ENCODE assay signal across 8 cellular contexts in the genomic region with DNA sequence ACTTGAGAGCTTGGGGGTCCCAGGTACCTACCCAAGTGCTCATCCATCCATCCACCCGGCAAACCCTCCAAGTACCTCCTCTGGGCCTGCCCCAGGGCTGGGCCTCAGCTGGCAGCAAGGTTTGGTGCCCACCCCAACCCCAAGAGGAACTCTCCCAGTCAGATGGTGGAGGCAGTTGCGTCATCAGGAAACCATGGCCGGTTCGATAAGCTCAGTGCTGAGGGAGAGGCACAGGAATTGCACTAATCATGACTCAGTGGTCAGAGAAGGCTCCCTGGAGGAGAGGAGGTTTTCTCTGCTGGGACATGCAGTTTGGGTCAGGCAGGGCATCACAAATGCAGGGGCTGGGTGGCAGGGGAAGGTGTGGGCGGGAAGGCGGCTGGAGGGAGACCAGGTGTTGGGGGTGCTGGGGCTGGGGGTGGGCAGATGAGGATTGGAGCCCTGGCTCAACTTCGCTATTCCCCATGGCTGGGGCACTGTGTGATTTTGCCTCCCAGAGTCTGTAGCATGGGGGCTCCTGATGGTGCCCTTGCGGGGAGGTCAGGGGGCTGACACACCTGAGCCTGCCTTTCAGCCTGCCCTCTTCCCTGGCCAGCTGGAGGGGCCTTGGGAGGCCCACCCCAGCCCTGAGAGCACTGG. TPM values are rescaled to one million over a fixed set of nuclear protein-coding genes. Genes with fewer than 3 reads are reported as not detected.
DNase-seq lines count a peak whose midpoint lies in the region; ATAC-seq and TF ChIP-seq lines count a peak whose summit lies in the region.

No MANE protein-coding gene starts in this region.

- H3K27ac ChIP-seq in HCT116 (ENCODE audit: low read depth, low read length) (no peak overlapping the region), SU-DHL-6 (ENCODE audit: low read depth, low read length) (peak overlapping the region; percentile 56), sigmoid colon (peak overlapping the region; percentile 17 to 46 (median 38))

- H3K4me1 ChIP-seq in HCT116 (ENCODE audit: control insufficient read depth in 1 of 2, insufficient read depth in 2 of 2, low read length in 2 of 2) (peaks cover 0 to 22% of the 10 kb centered on the region in 2 experiments; a peak in 1 of 4 replicates), sigmoid colon (peaks cover 0 to 63% (median 37%) of the 10 kb centered on the region in 4 donors)

- TF ChIP-seq POLR2A in HCT116 (IDR thresholded peaks at IDR 0.05; ENCODE audit: borderline replicate concordance, extremely low read depth, insufficient read depth, insufficient read length), result no peak
- no peak for TF ChIP-seq POLR2A in sigmoid colon (IDR thresholded peaks at IDR 0.05)

- no peak for ATAC-seq in HCT116
- ATAC-seq in GM21360 (IDR thresholded peaks at IDR 0.05; ENCODE audit: unreplicated experiment), result no peak

- no peaks in the 10 kb centered on the region for H3K9me2 ChIP-seq in HCT116 (ENCODE audit: insufficient read depth)
- no peaks in the 10 kb centered on the region for H3K9me2 ChIP-seq in SU-DHL-6 (replicated peaks; ENCODE audit: insufficient read depth, low read length)

- POLR2A ChIA-PET in HCT116 (lab: Charles Lee), result interaction anchor here (1.3 kb wide), 1 partner anchor 28 kb away, joined by 4 read pairs; no protein-coding TSS in a partner anchor

- intact Hi-C loops in HCT116 (cut with micrococcal nuclease), result no loop called here
- intact Hi-C loops in sigmoid colon (cut with DNase I), result no loop called here

- H3K4me3 ChIP-seq in HCT116 (replicated peaks in 1 of 2; ENCODE audit: low read depth in 1 of 2, low read length in 2 of 2) (no peak overlapping the region), SU-DHL-6 (ENCODE audit: insufficient read depth, low read length, poor library complexity, severe bottlenecking) (no peak overlapping the region), fibroblast of mammary gland (ENCODE audit: control insufficient read depth, low read depth, low read length) (no peak overlapping the region), sigmoid colon (no peak overlapping the region)

- BruUV-seq in HCT116 (replicated peaks; lab: Mats Ljungman, UMichigan), result no TSS peak

- H2AFZ ChIP-seq in HCT116 (ENCODE audit: low read depth, low read length, poor library complexity, severe bottlenecking) (no peak overlapping the region), SU-DHL-6 (ENCODE audit: low read depth, low read length, severe bottlenecking) (no peak overlapping the region)

- 60 to 69% methylated on average over 8 of the region's 8 CpGs for WGBS in sigmoid colon, 2 donors

- H3K79me2 ChIP-seq in HCT116 (ENCODE audit: insufficient read depth, low read length) (no peaks in the 10 kb centered on the region; the same call in 1 of the 2 replicates), SU-DHL-6 (ENCODE audit: insufficient read depth, low read length) (peaks cover 62% of the 10 kb centered on the region)

- TF ChIP-seq CTCF in HCT116 (IDR thresholded peaks at IDR 0.05 in 2 of 3, conservative IDR thresholded peaks at IDR 0.05 in 1 of 3; ENCODE audit: borderline replicate concordance in 1 of 3, insufficient read depth in 1 of 3, low read depth in 2 of 3, low read length in 2 of 3) (no peak), SU-DHL-6 (IDR thresholded peaks at IDR 0.05; ENCODE audit: insufficient read depth, low read length, poor library complexity, severe bottlenecking) (no peak), fibroblast of mammary gland (conservative IDR thresholded peaks at IDR 0.05; ENCODE audit: control insufficient read depth, insufficient read depth, low read depth, low read length) (no peak), sigmoid colon (IDR thresholded peaks at IDR 0.05) (no peak)

- no peak for TF ChIP-seq EP300 in sigmoid colon (IDR thresholded peaks at IDR 0.05)

- H4K20me1 ChIP-seq in HCT116 (ENCODE audit: insufficient read depth) (no peaks in the 10 kb centered on the region), SU-DHL-6 (ENCODE audit: low read depth, low read length) (peaks cover 4% of the 10 kb centered on the region; the same call in 1 of the 2 replicates)

- H3K4me2 ChIP-seq in HCT116 (ENCODE audit: low read length) (peak overlapping the region; percentile 28; the same call in 1 of the 2 replicates), SU-DHL-6 (ENCODE audit: low read depth, low read length, poor library complexity, severe bottlenecking) (peak overlapping the region; percentile 15)

- no peaks in the 10 kb centered on the region for H3K9me3 ChIP-seq in HCT116 (ENCODE audit: control insufficient read depth in 1 of 2, insufficient read depth in 1 of 2, low read depth in 1 of 2, low read length in 2 of 2)
- H3K9me3 ChIP-seq in SU-DHL-6 (ENCODE audit: insufficient read depth, low read length), result no peaks in the 10 kb centered on the region
- no peaks in the 10 kb centered on the region for H3K9me3 ChIP-seq in sigmoid colon

- H3F3A ChIP-seq in SU-DHL-6 (ENCODE audit: insufficient read depth), result peaks cover 17% of the 10 kb centered on the region

- DNase-seq in HCT116 (ENCODE audit: low read depth, low spot score) (no peak), fibroblast of mammary gland (ENCODE audit: low read depth) (peak; percentile 90), sigmoid colon (no peak), NCI-H2227 (lab: John Stamatoyannopoulos, UW; ENCODE audit: unreplicated experiment) (no peak), NCI-H2196 treated with DMSO at 0.1 percent for 48 hours (lab: John Stamatoyannopoulos, UW; ENCODE audit: unreplicated experiment) (no peak)
- no peak for DNase-seq in stimulated activated CD4-positive, alpha-beta T cell treated with anti-CD3 and anti-CD28 coated beads, Interleukin-4, amount 100 ng/mL, for 4 hours

- RAD21 ChIA-PET in HCT116 (lab: Charles Lee; ENCODE audit: low non-redundant PET in 1 of 2, low total read pairs in 2 of 2, uncharacterized antibody in 2 of 2, unreplicated experiment in 2 of 2), result interaction anchor here in 1 of 2 experiments (0.7 kb wide), 1 partner anchor 137 kb away, joined by 4 read pairs; no protein-coding TSS in a partner anchor

- CTCF ChIA-PET in HCT116 (lab: Charles Lee), result interaction anchor here (0.7 to 2.8 kb wide), 3 partner anchors 14 to 229 kb away, joined by 3 to 10 read pairs (median 4); no protein-coding TSS in a partner anchor

- H3K27me3 ChIP-seq in HCT116 (ENCODE audit: insufficient read depth, low read length), result no peaks in the 10 kb centered on the region
- H3K27me3 ChIP-seq in SU-DHL-6 (ENCODE audit: low read length), result no peaks in the 10 kb centered on the region
- no peaks in the 10 kb centered on the region for H3K27me3 ChIP-seq in sigmoid colon

- no peak overlapping the region for H3K9ac ChIP-seq in HCT116 (ENCODE audit: low read length)
- peak overlapping the region; percentile 4; the same call in 1 of the 2 replicates for H3K9ac ChIP-seq in SU-DHL-6 (ENCODE audit: low read length)

- TF ChIP-seq RAD21 in HCT116 (IDR thresholded peaks at IDR 0.05; ENCODE audit: low read depth), result no peak

- H3K36me3 ChIP-seq in HCT116 (ENCODE audit: control insufficient read depth in 1 of 2, insufficient read depth in 2 of 2, low read length in 2 of 2), result peaks cover 0 to 3% of the 10 kb centered on the region in 2 experiments; a peak in 1 of 4 replicates
- no peaks in the 10 kb centered on the region for H3K36me3 ChIP-seq in SU-DHL-6 (ENCODE audit: low read length)
- H3K36me3 ChIP-seq in sigmoid colon, result peaks cover 0 to 15% (median 4%) of the 10 kb centered on the region in 4 donors

TF ChIP-seq in HCT116, 20 proteins besides CTCF, POLR2A, EP300 and RAD21:
- TF ChIP-seq EGR1 (IDR thresholded peaks at IDR 0.05; ENCODE audit: low read depth) (no peak), CEBPB (IDR thresholded peaks at IDR 0.05; ENCODE audit: low read depth) (peak; percentile 84; the same call in 1 of the 2 replicates)

RNA-seq across cellular contexts. Expression of a gene that starts 32.2 kb away (rescaled TPM):
- total RNA-seq in HCT116 (2021; ENCODE audit: unreplicated experiment), result 17.3 TPM
- 8.7 and 10.1 TPM in 2 replicates for polyA plus RNA-seq in HCT116 (2012)
- total RNA-seq in sigmoid colon, result 10 to 100 TPM; 13.2 to 32.5 (median 14.9) TPM
- polyA plus RNA-seq in sigmoid colon, result 10 to 100 TPM; 10.4 to 14.1 (median 12.0) TPM
